ENCODE assay signal across 8 cellular contexts in genomic region chr11:67372993-67373915, GRCh38. TPM values are rescaled to one million over a fixed set of nuclear protein-coding genes. Genes with fewer than 3 reads are reported as not detected.
DNase-seq lines count a peak whose midpoint lies in the region; ATAC-seq and TF ChIP-seq lines count a peak whose summit lies in the region.

Gene CLCF1 (minus strand): TSS chr11:67373598. CDS start chr11:67373539, 59 bp downstream.

- peak within 1 kb of the TSS; percentile 32 for H3K4me3 ChIP-seq in Jurkat, Clone E6-1 (ENCODE audit: low read length)

- H3K27ac ChIP-seq in VCaP (peak within 1 kb of the TSS; percentile 95), caudate nucleus (ENCODE audit: low read depth, low read length) (peak within 1 kb of the TSS; percentile 36)

- ATAC-seq in GM21825 (IDR thresholded peaks at IDR 0.05; ENCODE audit: unreplicated experiment) = no peak

- DNase-seq in Daoy (ENCODE audit: low read depth) = peak; percentile 92
- DNase-seq in Jurkat, Clone E6-1 (ENCODE audit: low read depth, low spot score) = no peak
- peak in 1 of 61 donors; percentile 19 for DNase-seq in caudate nucleus (lab: John Stamatoyannopoulos, UW)
- DNase-seq in kidney tubule cell (ENCODE audit: low spot score) = peak; percentile 96
- peak in 2 of 3 donors; percentile 60 to 68 for DNase-seq in stimulated activated CD4-positive, alpha-beta T cell treated with anti-CD3 and anti-CD28 coated beads, TNF-alpha, amount 100 ng/mL, for 1 hour (ENCODE audit: low read depth in 3 of 3, low spot score in 1 of 3)
- DNase-seq in NCI-H187 treated with DMSO at 0.1 percent for 48 hours (lab: John Stamatoyannopoulos, UW) = no peak

- no peak for TF ChIP-seq CTCF in VCaP (conservative IDR thresholded peaks at IDR 0.05)

RNA-seq across cellular contexts. Expression of gene CLCF1, which starts in this region (rescaled TPM):
- total RNA-seq in Daoy (2014; rRNA removed; shearing (Covaris generic)) = 7.1 TPM in 2 replicates
- 0.92 TPM for polyA plus RNA-seq in Jurkat, Clone E6-1 (2012; ENCODE audit: insufficient read depth, insufficient read length)

Comparison
In these comparisons a context has a peak if more than half of its experiments do, and no peak if none do; other contexts are left out.
1. DNase-seq: peak in Daoy (single experiment), kidney tubule cell (single experiment) and stimulated activated CD4-positive, alpha-beta T cell treated with anti-CD3 and anti-CD28 coated beads, TNF-alpha, amount 100 ng/mL, for 1 hour (2 of 3); none in Jurkat, Clone E6-1 (single experiment) and NCI-H187 treated with DMSO at 0.1 percent for 48 hours (single experiment).